ENCODE assay signal across 27 cellular contexts in genomic region chr10:94803307-94803706, GRCh38. TPM values are rescaled to one million over a fixed set of nuclear protein-coding genes. Genes with fewer than 3 reads are reported as not detected.
"Had no signal": no experiment of that assay in that cellular context is flagged by ENCODE, and none has a peak within 500 bp of the region (broad histone marks: within the 10 kb centered on the region; RNA-seq: fewer than 3 reads in every experiment).

No MANE protein-coding gene starts in this region.

- H3K27me3 Mint-ChIP-seq: activated CD8-positive, alpha-beta T cell treated with anti-CD3 and anti-CD28 coated beads for 36 hours; activated naive CD4-positive, alpha-beta T cell treated with anti-CD3 and anti-CD28 coated beads, Interleukin-2, amount 50 U/mL, for 24 hours; IgD-negative memory B cell; T-cell had no signal

- H3K27me3 ChIP-seq: breast epithelium had no signal

- H3K36me3 ChIP-seq: breast epithelium had no signal

- H3K4me1 ChIP-seq: breast epithelium had no signal

- H3K4me1 Mint-ChIP-seq: activated naive CD4-positive, alpha-beta T cell treated with anti-CD3 and anti-CD28 coated beads, Interleukin-2, amount 50 U/mL, for 24 hours; IgD-negative memory B cell; T-cell had no signal

- H3K36me3 Mint-ChIP-seq: activated naive CD4-positive, alpha-beta T cell treated with anti-CD3 and anti-CD28 coated beads, Interleukin-2, amount 50 U/mL, for 24 hours; IgD-negative memory B cell; T-cell had no signal

- DNase-seq: activated CD4-positive, alpha-beta T cell treated with anti-CD3 and anti-CD28 coated beads for 4 hours; activated CD8-positive, alpha-beta memory T cell treated with anti-CD3 and anti-CD28 coated beads, Interleukin-2, amount 50 U/mL, for 4 hours; activated CD8-positive, alpha-beta T cell treated with anti-CD3 and anti-CD28 coated beads for 36 hours; activated effector memory CD4-positive, alpha-beta T cell treated with Interleukin-2 at 50 U/mL for 16 hours; activated naive CD4-positive, alpha-beta T cell; aorta; KG1; NCI-H1092; NCI-H1417; NCI-H1930; NCI-H2171 treated with DMSO at 0.1 percent for 48 hours; NCI-H226; NCI-H526 treated with DMSO at 0.1 percent for 48 hours; NCI-H82; T-cell; T-helper 2 cell; T1000 had no signal

- H3K4me3 ChIP-seq: breast epithelium, SK-N-MC had no signal

- H3K27ac Mint-ChIP-seq: activated CD8-positive, alpha-beta T cell treated with anti-CD3 and anti-CD28 coated beads for 36 hours; activated naive CD4-positive, alpha-beta T cell treated with anti-CD3 and anti-CD28 coated beads, Interleukin-2, amount 50 U/mL, for 24 hours; IgD-negative memory B cell; T-cell had no signal

- H3K4me3 Mint-ChIP-seq: activated CD8-positive, alpha-beta T cell treated with anti-CD3 and anti-CD28 coated beads for 36 hours; activated naive CD4-positive, alpha-beta T cell treated with anti-CD3 and anti-CD28 coated beads, Interleukin-2, amount 50 U/mL, for 24 hours; IgD-negative memory B cell; T-cell had no signal

- H3K27ac ChIP-seq: breast epithelium, SK-N-MC, VCaP had no signal

- ATAC-seq: activated CD4-positive, CD25-positive, alpha-beta regulatory T cell treated with anti-CD3 and anti-CD28 coated beads, Interleukin-2, amount 50 U/mL, for 24 hours; activated CD8-positive, alpha-beta T cell treated with anti-CD3 and anti-CD28 coated beads for 36 hours; T-cell had no signal

RNA-seq across cellular contexts. Expression of gene CYP2C19, which starts 40.8 kb away (rescaled TPM):
- total RNA-seq: activated CD8-positive, alpha-beta T cell treated with anti-CD3 and anti-CD28 coated beads for 36 hours; aorta; LHCN-M2; M059J; NCI-H460; OCI-LY7; T-cell had no signal
- polyA plus RNA-seq: IgD-negative memory B cell had no signal
